In the genomic region with DNA sequence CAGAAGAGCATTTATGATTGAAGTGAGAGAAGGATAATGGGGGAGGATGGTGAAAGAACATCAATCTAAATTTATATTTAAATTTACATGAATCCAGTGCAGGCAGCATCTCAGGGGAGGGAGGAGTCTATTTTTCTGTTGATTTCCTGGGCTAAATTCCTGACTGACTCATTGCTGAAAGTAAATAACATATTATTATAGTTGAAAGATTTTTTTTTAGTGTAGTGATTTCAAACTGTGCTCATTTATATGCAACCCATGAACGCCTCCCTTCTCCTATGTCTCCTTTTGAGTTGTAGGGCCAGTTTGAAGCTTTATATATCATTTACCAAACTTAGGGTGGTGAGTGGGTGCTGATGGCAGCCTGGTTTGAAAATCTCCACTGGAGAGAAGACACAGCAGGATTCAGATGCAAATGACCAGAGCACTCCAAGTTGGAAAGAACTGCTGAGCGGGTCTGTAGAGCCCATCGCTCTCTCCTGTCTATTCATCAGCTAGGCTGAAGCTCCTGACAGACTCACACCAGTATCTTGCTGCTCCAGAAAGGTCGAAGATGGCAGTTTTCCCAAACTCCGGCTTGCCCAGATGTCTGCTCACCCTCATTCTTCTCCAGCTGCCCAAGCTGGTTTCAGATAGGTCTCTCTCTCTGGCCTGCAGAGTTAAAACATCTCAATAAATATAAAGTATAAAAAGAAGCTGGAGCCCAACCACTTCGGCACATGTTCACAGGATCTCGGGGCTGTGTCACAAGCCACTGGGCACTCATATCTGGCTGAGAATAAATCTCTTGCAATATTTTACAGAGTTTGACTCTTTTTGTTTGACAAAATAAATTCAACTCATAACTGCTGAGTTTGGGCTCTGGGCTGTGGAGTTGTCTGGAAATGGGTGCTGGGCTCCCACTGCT, we compare ENCODE assay signal across 9 cellular contexts. TPM values are rescaled to one million over a fixed set of nuclear protein-coding genes. Genes with fewer than 3 reads are reported as not detected.
DNase-seq lines count a peak whose midpoint lies in the region; FAIRE-seq and TF ChIP-seq lines count a peak whose summit lies in the region.
"Had no signal": no experiment of that assay in that cellular context is flagged by ENCODE, and none has a peak within 500 bp of the region (broad histone marks: within the 10 kb centered on the region; RNA-seq: fewer than 3 reads in every experiment).

No MANE protein-coding gene starts in this region.

- H3K27me3 ChIP-seq in Peyer's patch (no peaks in the 10 kb centered on the region), endothelial cell of umbilical vein (ENCODE audit: control insufficient read depth in 2 of 2, insufficient read depth in 2 of 2, low read length in 2 of 2) (no peaks in the 10 kb centered on the region), sigmoid colon (no peaks in the 10 kb centered on the region)

- DNase-seq in GM03348 (ENCODE audit: low spot score) (peak; percentile 29), Peyer's patch (no peak), endothelial cell of umbilical vein (ENCODE audit: low read depth, low spot score) (no peak), sigmoid colon (no peak), NCI-H128 (lab: John Stamatoyannopoulos, UW; ENCODE audit: unreplicated experiment) (no peak), nucleus accumbens (lab: John Stamatoyannopoulos, UW) (no peak), SIG-M5 (lab: John Stamatoyannopoulos, UW) (no peak)

- POLR2A ChIA-PET in endothelial cell of umbilical vein (lab: Charles Lee): no interaction called here

- H4K20me1 ChIP-seq in endothelial cell of umbilical vein (replicated peaks; ENCODE audit: control insufficient read depth, extremely low read depth, insufficient read depth, low read length): no peaks in the 10 kb centered on the region

- TF ChIP-seq POLR2A in Peyer's patch (IDR thresholded peaks at IDR 0.05): no peak
- no peak for TF ChIP-seq POLR2A in endothelial cell of umbilical vein (IDR thresholded peaks at IDR 0.05; ENCODE audit: low read depth, low read length)
- TF ChIP-seq POLR2A in sigmoid colon (IDR thresholded peaks at IDR 0.05): no peak

- no peak for TF ChIP-seq EP300 in sigmoid colon (IDR thresholded peaks at IDR 0.05)

- no peaks in the 10 kb centered on the region for H3K9me3 ChIP-seq in Peyer's patch
- no peaks in the 10 kb centered on the region for H3K9me3 ChIP-seq in endothelial cell of umbilical vein (replicated peaks; ENCODE audit: control insufficient read depth, insufficient read depth, low read length)
- H3K9me3 ChIP-seq in sigmoid colon: no peaks in the 10 kb centered on the region

- no peaks in the 10 kb centered on the region for H3K9me1 ChIP-seq in endothelial cell of umbilical vein (replicated peaks; ENCODE audit: control insufficient read depth, extremely low read depth, insufficient read depth, low read length)

- H3K4me1 ChIP-seq in Peyer's patch: peaks cover 0 to 19% (median 5%) of the 10 kb centered on the region in 4 donors
- H3K4me1 ChIP-seq in endothelial cell of umbilical vein (ENCODE audit: control insufficient read depth, extremely low read depth, insufficient read depth, low read length): peaks cover 23% of the 10 kb centered on the region
- peaks cover 0 to 30% (median 16%) of the 10 kb centered on the region in 4 donors for H3K4me1 ChIP-seq in sigmoid colon

- H3K4me3 ChIP-seq in Peyer's patch (no peak overlapping the region), endothelial cell of umbilical vein (replicated peaks in 1 of 3; ENCODE audit: insufficient read depth in 1 of 3, low read depth in 1 of 3, low read length in 3 of 3) (no peak overlapping the region), sigmoid colon (no peak overlapping the region)

- no peak overlapping the region for H3K4me2 ChIP-seq in endothelial cell of umbilical vein (ENCODE audit: insufficient read depth, low read length)

- H3K9ac ChIP-seq in endothelial cell of umbilical vein (replicated peaks; ENCODE audit: extremely low read depth, insufficient read depth, low read length): no peak overlapping the region

- H3K36me3 ChIP-seq in Peyer's patch (no peaks in the 10 kb centered on the region), endothelial cell of umbilical vein (ENCODE audit: control insufficient read depth in 2 of 2, extremely low read depth in 1 of 2, insufficient read depth in 2 of 2, low read length in 2 of 2) (no peaks in the 10 kb centered on the region), sigmoid colon (no peaks in the 10 kb centered on the region)

- H3K27ac ChIP-seq in Peyer's patch (peak overlapping the region in 3 of 4 donors; percentile 12 to 93 (median 86)), endothelial cell of umbilical vein (ENCODE audit: insufficient read depth, low read depth, low read length) (no peak overlapping the region), sigmoid colon (peak overlapping the region; percentile 23 to 92 (median 71))

- no peak overlapping the region for H2AFZ ChIP-seq in endothelial cell of umbilical vein (ENCODE audit: low read depth, low read length)

- TF ChIP-seq CTCF in Peyer's patch (IDR thresholded peaks at IDR 0.05): no peak
- no peak for TF ChIP-seq CTCF in endothelial cell of umbilical vein (IDR thresholded peaks at IDR 0.05; ENCODE audit: extremely low read depth in 1 of 2, insufficient read depth in 1 of 2, low read depth in 1 of 2, low read length in 2 of 2)
- no peak for TF ChIP-seq CTCF in sigmoid colon (IDR thresholded peaks at IDR 0.05)

- H3K79me2 ChIP-seq in endothelial cell of umbilical vein (ENCODE audit: control insufficient read depth, insufficient read depth, low read length): no peaks in the 10 kb centered on the region

- intact Hi-C loops in endothelial cell of umbilical vein (cut with micrococcal nuclease): loop anchor here (2.0 kb wide), 2 partner anchors 13 to 57 kb away; no protein-coding TSS in a partner anchor
- intact Hi-C loops in sigmoid colon (cut with DNase I): loop anchor here (2.0 kb wide), 2 partner anchors 17 to 45 kb away; no protein-coding TSS in a partner anchor

- CTCF ChIA-PET in endothelial cell of umbilical vein (lab: Charles Lee): interaction anchor here (1.1 kb wide), 1 partner anchor 134 kb away, joined by 3 read pairs; no protein-coding TSS in a partner anchor

- BruUV-seq in endothelial cell of umbilical vein (replicated peaks; lab: Mats Ljungman, UMichigan): no TSS peak

- dilution Hi-C loops in endothelial cell of umbilical vein (cut with MboI; ENCODE audit: extremely low pct_ligation_motif_present, low sequenced_read_pairs): no loop called here

- no peak for FAIRE-seq in endothelial cell of umbilical vein (lab: Jason Lieb, UNC)

- 91 to 94% methylated on average over 7 of the region's 7 CpGs for WGBS in sigmoid colon, 2 donors

TF ChIP-seq in endothelial cell of umbilical vein, 7 proteins besides CTCF, POLR2A, EP300 and RAD21:
- TF ChIP-seq FOS (IDR thresholded peaks at IDR 0.05; ENCODE audit: borderline replicate concordance, insufficient read depth, low read length): peak; percentile 5
- TF ChIP-seq JUN (IDR thresholded peaks at IDR 0.05; ENCODE audit: borderline replicate concordance, insufficient read depth, insufficient read length, low read depth): no peak
- no peak for TF ChIP-seq EZH2 (IDR thresholded peaks at IDR 0.05; ENCODE audit: borderline replicate concordance, low read depth, low read length, severe bottlenecking)
- TF ChIP-seq MYC (IDR thresholded peaks at IDR 0.05; ENCODE audit: low read depth, low read length): no peak
TF ChIP-seq in endothelial cell of umbilical vein: peak in this region for 1.

RNA-seq across cellular contexts. Expression of a gene that starts 18.3 kb away (rescaled TPM):
- total RNA-seq in Peyer's patch (10 to 100 TPM; 19.6 to 38.0 (median 33.4) TPM), endothelial cell of umbilical vein (23.4 and 25.1 TPM in 2 replicates), sigmoid colon (10 to 100 TPM; 17.6 to 24.6 (median 19.1) TPM)
- polyA plus RNA-seq in endothelial cell of umbilical vein (26.3 and 31.9 TPM in 2 replicates), sigmoid colon (10 to 100 TPM in 1 of 3 donors, 1 to 10 TPM in 2; 4.4 to 25.5 (median 8.4) TPM)
- 29.5 and 32.1 TPM in 2 replicates for polyA plus RNA-seq in endothelial cell of umbilical vein (2011; cell fraction: cytosol; rRNA removed)
- 62.1 and 68.7 TPM in 2 replicates for polyA plus RNA-seq in endothelial cell of umbilical vein (2011; cell fraction: nucleus; rRNA removed)
- polyA plus RNA-seq in endothelial cell of umbilical vein (2012): 21.3 and 25.6 TPM in 2 replicates
- polyA minus RNA-seq in endothelial cell of umbilical vein: 29.3 and 39.5 TPM in 2 replicates
- 3.9 TPM for polyA minus RNA-seq in endothelial cell of umbilical vein (2011; cell fraction: cytosol; rRNA and poly(A)+ RNA removed)
- polyA minus RNA-seq in endothelial cell of umbilical vein (2011; cell fraction: nucleus; rRNA and poly(A)+ RNA removed): 18.5 and 20.2 TPM in 2 replicates

RNA-seq across cellular contexts. Expression of a gene that starts 24.0 kb away (rescaled TPM):
- not detected for total RNA-seq in Peyer's patch
- not detected in 2 replicates for total RNA-seq in endothelial cell of umbilical vein
- polyA plus RNA-seq in endothelial cell of umbilical vein: not detected in 2 replicates
- not detected in 2 replicates for polyA plus RNA-seq in endothelial cell of umbilical vein (2011; cell fraction: cytosol; rRNA removed)
- not detected in 2 replicates for polyA plus RNA-seq in endothelial cell of umbilical vein (2011; cell fraction: nucleus; rRNA removed)
- polyA plus RNA-seq in endothelial cell of umbilical vein (2012): not detected in 2 replicates
- polyA minus RNA-seq in endothelial cell of umbilical vein: not detected in 2 replicates
- polyA minus RNA-seq in endothelial cell of umbilical vein (2011; cell fraction: cytosol; rRNA and poly(A)+ RNA removed): not detected
- polyA minus RNA-seq in endothelial cell of umbilical vein (2011; cell fraction: nucleus; rRNA and poly(A)+ RNA removed): not detected in 2 replicates
- under 1 TPM in 1 of 4 donors, not detected in 3; 0.28 TPM for total RNA-seq in sigmoid colon
- polyA plus RNA-seq in sigmoid colon: under 1 TPM in 1 of 3 donors, not detected in 2; 0.20 TPM
- total RNA-seq: myocyte; T-helper 1 cell treated with Interleukin-12 subunit alpha and Interleukin-12 subunit beta and Interleukin-4 antibody, amounts not matched to agents 30 ng/mL and 1 ng/mL, for 36 hours had no signal

RNA-seq across cellular contexts. Expression of a gene that starts 35.8 kb away (rescaled TPM):
- total RNA-seq in Peyer's patch (10 to 100 TPM; 13.7 to 62.7 (median 28.1) TPM), endothelial cell of umbilical vein (7.5 and 10.9 TPM in 2 replicates), sigmoid colon (10 to 100 TPM in 2 of 4 donors, 1 to 10 TPM in 2; 6.5 to 18.8 (median 9.8) TPM)
- polyA plus RNA-seq in endothelial cell of umbilical vein (5.9 and 8.1 TPM in 2 replicates), sigmoid colon (10 to 100 TPM in 1 of 3 donors, 1 to 10 TPM in 2; 4.8 to 26.6 (median 5.1) TPM)
- polyA plus RNA-seq in endothelial cell of umbilical vein (2011; cell fraction: cytosol; rRNA removed): 8.5 and 9.0 TPM in 2 replicates
- 29.1 and 32.3 TPM in 2 replicates for polyA plus RNA-seq in endothelial cell of umbilical vein (2011; cell fraction: nucleus; rRNA removed)
- 9.6 and 11.4 TPM in 2 replicates for polyA plus RNA-seq in endothelial cell of umbilical vein (2012)
- polyA minus RNA-seq in endothelial cell of umbilical vein: 15.9 and 27.7 TPM in 2 replicates
- 8.6 TPM for polyA minus RNA-seq in endothelial cell of umbilical vein (2011; cell fraction: cytosol; rRNA and poly(A)+ RNA removed)
- 11.5 and 12.1 TPM in 2 replicates for polyA minus RNA-seq in endothelial cell of umbilical vein (2011; cell fraction: nucleus; rRNA and poly(A)+ RNA removed)
